13 cellular contexts compared by ENCODE assay signal in the genomic region with DNA sequence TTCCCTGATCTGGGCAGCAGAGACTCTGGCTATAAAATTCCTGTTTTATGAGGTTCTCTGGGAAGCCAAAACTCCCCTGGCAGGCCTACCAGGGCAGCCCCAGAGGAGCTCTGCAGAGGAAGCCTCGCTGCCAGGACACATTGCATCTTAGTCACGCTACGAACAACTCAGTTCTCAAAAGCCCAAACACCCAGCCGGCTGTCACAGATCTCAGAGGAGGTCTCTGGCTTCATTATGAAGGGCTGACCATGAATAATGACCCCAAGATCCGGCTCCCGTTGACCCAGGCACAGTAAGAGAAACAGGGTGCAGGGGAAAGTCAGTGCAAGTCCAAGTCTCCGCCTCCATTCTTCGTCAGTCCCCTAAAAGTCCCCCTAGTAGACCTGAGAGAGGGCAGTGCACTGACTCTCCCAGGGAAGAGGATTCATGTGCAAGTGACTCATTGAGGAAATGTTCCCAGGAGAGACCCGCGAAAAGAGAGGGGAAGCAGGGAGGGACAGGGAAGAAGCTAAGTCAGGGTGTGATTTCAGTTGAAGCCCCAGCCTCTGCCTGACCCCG.
DNase-seq lines count a peak whose midpoint lies in the region; TF ChIP-seq lines count a peak whose summit lies in the region.
"Had no signal": no experiment of that assay in that cellular context is flagged by ENCODE, and none has a peak within 500 bp of the region (broad histone marks: within the 10 kb centered on the region; RNA-seq: fewer than 3 reads in every experiment).

No MANE protein-coding gene starts in this region.

- peaks cover 38% of the 10 kb centered on the region for H3K4me1 ChIP-seq in vagina

- H3K9me3 Mint-ChIP-seq in activated naive CD4-positive, alpha-beta T cell treated with anti-CD3 and anti-CD28 coated beads, Interleukin-2, amount 10 ng/mL, durations not matched to agents 7 days and 5 days = no peaks in the 10 kb centered on the region

- TF ChIP-seq POLR2A in vagina (IDR thresholded peaks at IDR 0.05) = no peak

- no peak for TF ChIP-seq CTCF in fibroblast of mammary gland (conservative IDR thresholded peaks at IDR 0.05; ENCODE audit: control insufficient read depth, insufficient read depth, low read depth, low read length)
- no peak for TF ChIP-seq CTCF in vagina (IDR thresholded peaks at IDR 0.05)

- H3K4me1 Mint-ChIP-seq in activated naive CD4-positive, alpha-beta T cell treated with anti-CD3 and anti-CD28 coated beads, Interleukin-2, amount 10 ng/mL, durations not matched to agents 7 days and 5 days = no peaks in the 10 kb centered on the region

- H3K4me3 ChIP-seq in fibroblast of mammary gland (ENCODE audit: control insufficient read depth, low read depth, low read length) (no peak overlapping the region), vagina (no peak overlapping the region)

- H3K27me3 Mint-ChIP-seq in activated naive CD4-positive, alpha-beta T cell treated with anti-CD3 and anti-CD28 coated beads, Interleukin-2, amount 10 ng/mL, durations not matched to agents 7 days and 5 days = no peaks in the 10 kb centered on the region

- H3K36me3 ChIP-seq in vagina = no peaks in the 10 kb centered on the region

- CTCF ChIA-PET in activated naive CD4-positive, alpha-beta T cell treated with anti-CD3 and anti-CD28 coated beads, Interleukin-2, amount 10 ng/mL, durations not matched to agents 7 days and 5 days (lab: Charles Lee) = interaction anchor here (2.5 kb wide), 1 partner anchor 11 kb away, joined by 9 read pairs; no protein-coding TSS in a partner anchor

- no peaks in the 10 kb centered on the region for H3K27me3 ChIP-seq in vagina

- intact Hi-C loops in vagina (cut with DNase I) = loop anchor here (10.0 kb wide), 1 partner anchor 209 kb away; the partner anchor contains the start of gene CYP26B1

- peak; percentile 9 for DNase-seq in activated CD8-positive, alpha-beta memory T cell treated with anti-CD3 and anti-CD28 coated beads for 24 hours
- no peak for DNase-seq in activated CD8-positive, alpha-beta memory T cell treated with anti-CD3 and anti-CD28 coated beads, Interleukin-2, amount 50 U/mL, for 48 hours
- DNase-seq in fibroblast of mammary gland (ENCODE audit: low read depth) (peak; percentile 92), myocyte (ENCODE audit: low read depth) (peak; percentile 70), vagina (ENCODE audit: extremely low spot score in 2 of 2) (peak in 1 of 2 donors; percentile 96), pons (ENCODE audit: low spot score) (no peak), NCI-H1694 (lab: John Stamatoyannopoulos, UW) (no peak)
- DNase-seq in activated naive CD4-positive, alpha-beta T cell treated with anti-CD3 and anti-CD28 coated beads, Interleukin-2, amount 10 ng/mL, durations not matched to agents 7 days and 5 days = no peak
- DNase-seq: activated CD4-positive, alpha-beta T cell treated with anti-CD3 and anti-CD28 coated beads, Interleukin-2, amount 50 U/mL, for 4 hours; amniotic stem cell; NCI-H1048; NCI-H748 treated with DMSO at 0.1 percent for 48 hours; occipital lobe had no signal

- peak overlapping the region; percentile 61 for H3K27ac ChIP-seq in vagina

- H3K4me3 Mint-ChIP-seq in activated naive CD4-positive, alpha-beta T cell treated with anti-CD3 and anti-CD28 coated beads, Interleukin-2, amount 10 ng/mL, durations not matched to agents 7 days and 5 days = no peak overlapping the region

- no peaks in the 10 kb centered on the region for H3K36me3 Mint-ChIP-seq in activated naive CD4-positive, alpha-beta T cell treated with anti-CD3 and anti-CD28 coated beads, Interleukin-2, amount 10 ng/mL, durations not matched to agents 7 days and 5 days

- no peak overlapping the region for H3K27ac Mint-ChIP-seq in activated naive CD4-positive, alpha-beta T cell treated with anti-CD3 and anti-CD28 coated beads, Interleukin-2, amount 10 ng/mL, durations not matched to agents 7 days and 5 days

- H3K9me3 ChIP-seq in vagina = no peaks in the 10 kb centered on the region

Comparison
In these comparisons a context has a peak if more than half of its experiments do, and no peak if none do; other contexts are left out.
1. DNase-seq: peak in activated CD8-positive, alpha-beta memory T cell treated with anti-CD3 and anti-CD28 coated beads for 24 hours (single experiment), fibroblast of mammary gland (single experiment) and myocyte (single experiment); none in activated CD8-positive, alpha-beta memory T cell treated with anti-CD3 and anti-CD28 coated beads, Interleukin-2, amount 50 U/mL, for 48 hours (single experiment), pons (single experiment), NCI-H1694 (single experiment) and activated naive CD4-positive, alpha-beta T cell treated with anti-CD3 and anti-CD28 coated beads, Interleukin-2, amount 10 ng/mL, durations not matched to agents 7 days and 5 days (single experiment).